In the genomic region with DNA sequence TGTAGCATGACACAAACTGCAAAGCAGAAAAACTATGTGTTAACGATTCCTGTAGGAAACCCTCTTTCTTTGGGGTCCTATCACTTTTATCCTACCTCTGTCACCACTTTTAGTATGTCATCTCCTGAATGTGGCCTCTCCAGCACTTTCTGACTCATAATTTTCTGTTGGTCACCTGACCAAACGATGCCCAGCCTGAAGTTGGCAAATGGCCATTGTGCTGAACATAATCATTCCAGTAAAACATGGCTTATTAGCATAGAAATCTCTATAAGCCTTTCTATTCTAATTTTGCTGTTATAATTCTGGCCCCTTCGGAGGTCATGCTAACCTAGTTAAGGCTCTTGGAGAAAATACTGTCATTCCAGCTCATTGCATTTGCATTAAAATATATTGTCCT, we compare ENCODE assay signal across 16 cellular contexts.
DNase-seq lines count a peak whose midpoint lies in the region; TF ChIP-seq lines count a peak whose summit lies in the region.
"Had no signal": no experiment of that assay in that cellular context is flagged by ENCODE, and none has a peak within 500 bp of the region (broad histone marks: within the 10 kb centered on the region; RNA-seq: fewer than 3 reads in every experiment).

No MANE protein-coding gene starts in this region.

- H3K27ac Mint-ChIP-seq in Calu3 (ENCODE audit: unreplicated experiment) (no peak overlapping the region), endodermal cell (no peak overlapping the region)
- H3K27ac Mint-ChIP-seq: CD8-positive, alpha-beta T cell; GM23338 had no signal

- CTCF ChIA-PET in Calu3 (lab: Charles Lee), result no interaction called here

- H3K4me1 ChIP-seq in adrenal gland (replicated peaks in 1 of 2) (no peaks in the 10 kb centered on the region), endodermal cell (ENCODE audit: control insufficient read depth, insufficient read depth, low read length) (peaks cover 6% of the 10 kb centered on the region)
- H3K4me1 ChIP-seq: A549, BE2C had no signal

- no peaks in the 10 kb centered on the region for H3K9me3 ChIP-seq in adrenal gland (replicated peaks in 1 of 3)
- peaks cover 5% of the 10 kb centered on the region for H3K9me3 ChIP-seq in endodermal cell (ENCODE audit: control insufficient read depth, low read length)
- H3K9me3 ChIP-seq: A549, BE2C had no signal

- peak; percentile 23 for DNase-seq in Calu3
- peak; percentile 25 for DNase-seq in Daoy (ENCODE audit: low read depth)
- peak; percentile 26 to 64 (median 45) for DNase-seq in adrenal gland
- peak; percentile 4 for DNase-seq in renal cortical epithelial cell (ENCODE audit: low read depth)
- DNase-seq in activated naive CD4-positive, alpha-beta T cell treated with anti-CD3 and anti-CD28 coated beads, Interleukin-2, amount 50 U/mL, for 16 hours, result no peak
- DNase-seq in endodermal cell, result no peak
- no peak for DNase-seq in NCI-H82 treated with DMSO at 0.1 percent for 48 hours (lab: John Stamatoyannopoulos, UW; ENCODE audit: unreplicated experiment)
- DNase-seq: BE2C; CD8-positive, alpha-beta T cell; COR-L47; H7; IMR-90 had no signal

- H3K36me3 ChIP-seq in adrenal gland (replicated peaks in 1 of 2), result no peaks in the 10 kb centered on the region
- no peaks in the 10 kb centered on the region for H3K36me3 ChIP-seq in endodermal cell (ENCODE audit: control insufficient read depth, insufficient read depth, low read length)
- H3K36me3 ChIP-seq: BE2C had no signal

- H3K9me3 Mint-ChIP-seq in Calu3 (ENCODE audit: low read depth, unreplicated experiment) (no peaks in the 10 kb centered on the region), endodermal cell (no peaks in the 10 kb centered on the region)
- H3K9me3 Mint-ChIP-seq: CD8-positive, alpha-beta T cell had no signal

- H3K27ac ChIP-seq in adrenal gland (no peak overlapping the region), endodermal cell (ENCODE audit: low read depth, low read length) (no peak overlapping the region)
- H3K27ac ChIP-seq: A549, C4-2B had no signal

- BruUV-seq in Calu3 (replicated peaks; lab: Mats Ljungman, UMichigan), result no TSS peak

- H3K4me3 ChIP-seq in adrenal gland (no peak overlapping the region), endodermal cell (ENCODE audit: low read length) (no peak overlapping the region)
- H3K4me3 ChIP-seq: A549, GM12878, GM23338 had no signal

- no peak overlapping the region for H3K4me3 Mint-ChIP-seq in Calu3 (ENCODE audit: low read depth, unreplicated experiment)
- no peak overlapping the region for H3K4me3 Mint-ChIP-seq in endodermal cell
- H3K4me3 Mint-ChIP-seq: CD8-positive, alpha-beta T cell; GM23338 had no signal

- 50 to 56% (median 52%) methylated on average over 3 of the region's 3 CpGs for WGBS in adrenal gland, 4 donors
- 87 to 89% methylated on average over 3 of the region's 3 CpGs for WGBS in endodermal cell (ENCODE audit: insufficient coverage in 1 of 2, insufficient read length in 1 of 2), 2 experiments

- H3K4me1 Mint-ChIP-seq in Calu3 (ENCODE audit: low read depth, unreplicated experiment) (peaks cover 14% of the 10 kb centered on the region), endodermal cell (peaks cover 9% of the 10 kb centered on the region)

- H3K27me3 Mint-ChIP-seq in Calu3 (ENCODE audit: unreplicated experiment) (peaks cover 24% of the 10 kb centered on the region), endodermal cell (ENCODE audit: insufficient read depth) (peaks cover 34% of the 10 kb centered on the region)

- no peak overlapping the region for H3K9ac ChIP-seq in endodermal cell (ENCODE audit: extremely low read depth, low read length, poor library complexity, severe bottlenecking)

- no peak for TF ChIP-seq POLR2A in adrenal gland (IDR thresholded peaks at IDR 0.05)

- H3K36me3 Mint-ChIP-seq in Calu3 (ENCODE audit: insufficient read depth, unreplicated experiment) (no peaks in the 10 kb centered on the region), endodermal cell (ENCODE audit: low read depth) (no peaks in the 10 kb centered on the region)
- H3K36me3 Mint-ChIP-seq: CD8-positive, alpha-beta T cell had no signal

- no peaks in the 10 kb centered on the region for H3K27me3 ChIP-seq in adrenal gland
- no peaks in the 10 kb centered on the region for H3K27me3 ChIP-seq in endodermal cell (ENCODE audit: control insufficient read depth, insufficient read depth, low read length, poor library complexity, severe bottlenecking)
- H3K27me3 ChIP-seq: BE2C had no signal

- intact Hi-C loops in Calu3 (cut with micrococcal nuclease; ENCODE audit: unreplicated experiment), result loop anchor here (1.0 kb wide), 1 partner anchor 46 kb away; no protein-coding TSS in a partner anchor
- intact Hi-C loops in adrenal gland (cut with DNase I), result no loop called here

- TF ChIP-seq CTCF in Calu3 (IDR thresholded peaks at IDR 0.05; ENCODE audit: unreplicated experiment) (no peak), adrenal gland (IDR thresholded peaks at IDR 0.05) (no peak), endodermal cell (conservative IDR thresholded peaks at IDR 0.05) (no peak)

Comparison
In these comparisons a context has a peak if more than half of its experiments do, and no peak if none do; other contexts are left out.
1. DNase-seq: peak in Calu3 (single experiment), Daoy (single experiment), adrenal gland (7 of 7) and renal cortical epithelial cell (single experiment); none in activated naive CD4-positive, alpha-beta T cell treated with anti-CD3 and anti-CD28 coated beads, Interleukin-2, amount 50 U/mL, for 16 hours (single experiment), endodermal cell (single experiment) and NCI-H82 treated with DMSO at 0.1 percent for 48 hours (single experiment).